In genomic region chr12:88895634-88896033, GRCh38 we compare ENCODE assay signal across 1 cellular context.
TF ChIP-seq lines count a peak whose summit lies in the region.

No MANE protein-coding gene starts in this region.

TF ChIP-seq in GM23338, 12 proteins besides CTCF, POLR2A, EP300 and RAD21 (continued from another document):
- no peak for TF ChIP-seq REST (IDR thresholded peaks at IDR 0.05; ENCODE audit: unreplicated experiment)
- no peak for TF ChIP-seq STAT1 (IDR thresholded peaks at IDR 0.05; ENCODE audit: unreplicated experiment)
- TF ChIP-seq ZNF462 (CRISPR knock-in tag; IDR thresholded peaks at IDR 0.05) = no peak
- no peak for TF ChIP-seq ETS1 (IDR thresholded peaks at IDR 0.05)
- no peak for TF ChIP-seq POLR2AphosphoS5 (IDR thresholded peaks at IDR 0.05; ENCODE audit: low read depth)
